In genomic region chr12:131138638-131139362, GRCh38 we compare ENCODE assay signal across 18 cellular contexts.
"Had no signal": no experiment of that assay in that cellular context is flagged by ENCODE, and none has a peak within 500 bp of the region (broad histone marks: within the 10 kb centered on the region; RNA-seq: fewer than 3 reads in every experiment).

No MANE protein-coding gene starts in this region.

- H3K4me1 ChIP-seq: foreskin keratinocyte had no signal

- H2AFZ ChIP-seq: hepatocyte had no signal

- H3K27ac ChIP-seq: foreskin keratinocyte, hepatocyte, neutrophil, tibial nerve, WERI-Rb-1 had no signal

- ATAC-seq: activated T-cell treated with anti-CD3 and anti-CD28 coated beads, Interleukin-2, amount 50 U/mL, for 4 hours; foreskin keratinocyte; left colon had no signal

- DNase-seq: activated CD4-positive, alpha-beta T cell treated with anti-CD3 and anti-CD28 coated beads for 1 hour; activated CD4-positive, alpha-beta T cell treated with anti-CD3 and anti-CD28 coated beads, Interleukin-2, amount 50 U/mL, for 4 hours; activated gamma-delta T cell treated with Interleukin-2 at 50 U/mL for 16 hours; activated T-cell treated with anti-CD3 and anti-CD28 coated beads, Interleukin-2, amount 50 U/mL, for 4 hours; endodermal cell; foreskin keratinocyte; left colon; naive B cell; stimulated activated CD4-positive, alpha-beta T cell treated with anti-CD3 and anti-CD28 coated beads, Interleukin-12 subunit alpha, Interleukin-12 subunit beta, amount 100 ng/mL, for 4 hours; stimulated activated CD4-positive, alpha-beta T cell treated with anti-CD3 and anti-CD28 coated beads, Interleukin-1b, Interleukin-23, amount 100 ng/mL, for 48 hours; stimulated activated CD8-positive, alpha-beta memory T cell treated with anti-CD3 and anti-CD28 coated beads, Interleukin-4, amount 100 ng/mL, for 48 hours; stimulated activated naive CD4-positive, alpha-beta T cell treated with Interleukin-2 at 50 U/mL for 16 hours; WERI-Rb-1 had no signal

- H3K4me3 Mint-ChIP-seq: activated naive CD8-positive, alpha-beta T cell; activated T-cell treated with anti-CD3 and anti-CD28 coated beads, Interleukin-2, amount 50 U/mL, for 4 hours; endodermal cell; naive B cell had no signal

- H3K79me2 ChIP-seq: hepatocyte had no signal

- H3K36me3 Mint-ChIP-seq: activated naive CD8-positive, alpha-beta T cell; naive B cell had no signal

- H3K9me3 Mint-ChIP-seq: activated T-cell treated with anti-CD3 and anti-CD28 coated beads, Interleukin-2, amount 50 U/mL, for 4 hours; endodermal cell; naive B cell had no signal

- H3K9me3 ChIP-seq: neutrophil, tibial nerve had no signal

- H3K27ac Mint-ChIP-seq: activated naive CD8-positive, alpha-beta T cell; endodermal cell had no signal

- H3K4me2 ChIP-seq: hepatocyte had no signal

- H3K36me3 ChIP-seq: neutrophil, WERI-Rb-1 had no signal

- H3K27me3 ChIP-seq: foreskin keratinocyte, hepatocyte, neutrophil, tibial nerve had no signal

- H3K4me3 ChIP-seq: hepatocyte, lung, tibial nerve had no signal

- H3K27me3 Mint-ChIP-seq: activated naive CD8-positive, alpha-beta T cell had no signal
